In genomic region chr3:171788546-171789351, GRCh38 we compare ENCODE assay signal across 8 cellular contexts. TPM values are rescaled to one million over a fixed set of nuclear protein-coding genes. Genes with fewer than 3 reads are reported as not detected.
DNase-seq lines count a peak whose midpoint lies in the region; ATAC-seq, FAIRE-seq and TF ChIP-seq lines count a peak whose summit lies in the region.

No MANE protein-coding gene starts in this region.

- in situ Hi-C loops in GM13977 (cut with MboI; ENCODE audit: low pct_unique_long_range_greater_than_20kb, low sequenced_read_pairs, unreplicated experiment): no loop called here

- H3K27ac ChIP-seq in pancreas (no peak overlapping the region), psoas muscle (no peak overlapping the region)

- peaks cover 3% of the 10 kb centered on the region for H3K27me3 Mint-ChIP-seq in endothelial cell (ENCODE audit: unreplicated experiment)
- H3K27me3 Mint-ChIP-seq in activated CD4-positive, alpha-beta memory T cell treated with anti-CD3 and anti-CD28 coated beads, Interleukin-2, amount 10 ng/mL, durations not matched to agents 7 days and 5 days: peaks cover 7% of the 10 kb centered on the region

- peak overlapping the region; percentile 49 for H3K4me3 Mint-ChIP-seq in endothelial cell (ENCODE audit: unreplicated experiment)
- H3K4me3 Mint-ChIP-seq in activated CD4-positive, alpha-beta memory T cell treated with anti-CD3 and anti-CD28 coated beads, Interleukin-2, amount 10 ng/mL, durations not matched to agents 7 days and 5 days: no peak overlapping the region

- H3K36me3 ChIP-seq in pancreas: no peaks in the 10 kb centered on the region
- no peaks in the 10 kb centered on the region for H3K36me3 ChIP-seq in psoas muscle (ENCODE audit: insufficient read depth in 1 of 2, low read depth in 1 of 2)

- DNase-seq in GM13977 (ENCODE audit: low spot score) (no peak), NCI-H774 (lab: John Stamatoyannopoulos, UW) (peak; percentile 46), endothelial cell (ENCODE audit: low spot score) (no peak), pancreas (no peak), psoas muscle (no peak), NCI-H446 treated with DMSO at 0.1 percent for 48 hours (lab: John Stamatoyannopoulos, UW) (no peak)
- DNase-seq in activated CD4-positive, alpha-beta memory T cell treated with anti-CD3 and anti-CD28 coated beads, Interleukin-2, amount 10 ng/mL, durations not matched to agents 7 days and 5 days: no peak

- no peaks in the 10 kb centered on the region for H3K4me1 ChIP-seq in pancreas
- no peaks in the 10 kb centered on the region for H3K4me1 ChIP-seq in psoas muscle

- 63 to 74% methylated on average over 6 of the region's 6 CpGs for WGBS in pancreas, 2 donors
- 58 to 68% (median 67%) methylated on average over 6 of the region's 6 CpGs for WGBS in psoas muscle, 3 donors

- H3K9me3 ChIP-seq in pancreas (no peaks in the 10 kb centered on the region), psoas muscle (no peaks in the 10 kb centered on the region)

- TF ChIP-seq CTCF in GM13977 (IDR thresholded peaks at IDR 0.05; ENCODE audit: extremely low read depth, insufficient read depth, missing control alignments): peak; percentile 4
- no peak for TF ChIP-seq CTCF in endothelial cell (IDR thresholded peaks at IDR 0.05; ENCODE audit: unreplicated experiment)
- TF ChIP-seq CTCF in pancreas (IDR thresholded peaks at IDR 0.05): no peak
- no peak for TF ChIP-seq CTCF in psoas muscle (IDR thresholded peaks at IDR 0.05)

- H3K4me3 ChIP-seq in pancreas (no peak overlapping the region), psoas muscle (no peak overlapping the region)

- H3K27ac Mint-ChIP-seq in endothelial cell (ENCODE audit: unreplicated experiment): no peak overlapping the region
- H3K27ac Mint-ChIP-seq in activated CD4-positive, alpha-beta memory T cell treated with anti-CD3 and anti-CD28 coated beads, Interleukin-2, amount 10 ng/mL, durations not matched to agents 7 days and 5 days: no peak overlapping the region

- no peaks in the 10 kb centered on the region for H3K9me3 Mint-ChIP-seq in endothelial cell (ENCODE audit: unreplicated experiment)
- no peaks in the 10 kb centered on the region for H3K9me3 Mint-ChIP-seq in activated CD4-positive, alpha-beta memory T cell treated with anti-CD3 and anti-CD28 coated beads, Interleukin-2, amount 10 ng/mL, durations not matched to agents 7 days and 5 days

- POLR2A ChIA-PET in activated CD4-positive, alpha-beta memory T cell treated with anti-CD3 and anti-CD28 coated beads, Interleukin-2, amount 10 ng/mL, durations not matched to agents 7 days and 5 days (lab: Charles Lee): no interaction called here

- no peaks in the 10 kb centered on the region for H3K27me3 ChIP-seq in pancreas
- no peaks in the 10 kb centered on the region for H3K27me3 ChIP-seq in psoas muscle (ENCODE audit: insufficient read depth in 3 of 3, low read length in 2 of 3)

- FAIRE-seq in pancreas (lab: Jason Lieb, UNC): peak; percentile 47

- H3K4me1 Mint-ChIP-seq in endothelial cell (ENCODE audit: unreplicated experiment): peaks cover 70% of the 10 kb centered on the region
- no peaks in the 10 kb centered on the region for H3K4me1 Mint-ChIP-seq in activated CD4-positive, alpha-beta memory T cell treated with anti-CD3 and anti-CD28 coated beads, Interleukin-2, amount 10 ng/mL, durations not matched to agents 7 days and 5 days

- CTCF ChIA-PET in activated CD4-positive, alpha-beta memory T cell treated with anti-CD3 and anti-CD28 coated beads, Interleukin-2, amount 10 ng/mL, durations not matched to agents 7 days and 5 days (lab: Charles Lee): interaction anchor here (1.6 to 1.7 kb wide), 3 partner anchors 15 to 544 kb away, joined by 4 to 7 read pairs (median 7); no protein-coding TSS in a partner anchor

- peaks cover 14% of the 10 kb centered on the region for H3K36me3 Mint-ChIP-seq in endothelial cell (ENCODE audit: low read depth, unreplicated experiment)
- H3K36me3 Mint-ChIP-seq in activated CD4-positive, alpha-beta memory T cell treated with anti-CD3 and anti-CD28 coated beads, Interleukin-2, amount 10 ng/mL, durations not matched to agents 7 days and 5 days (ENCODE audit: low read depth): no peaks in the 10 kb centered on the region

- peak in 3 of 4 donors; percentile 27 to 29 (median 28) for ATAC-seq in pancreas
- ATAC-seq in HG03039 (IDR thresholded peaks at IDR 0.05; ENCODE audit: unreplicated experiment): no peak
- ATAC-seq in psoas muscle: no peak

- intact Hi-C loops in pancreas (cut with DNase I): no loop called here
- intact Hi-C loops in psoas muscle (cut with DNase I): no loop called here

RNA-seq across cellular contexts. Expression of gene PLD1, which starts 21.5 kb away (rescaled TPM):
- total RNA-seq in endothelial cell (ENCODE audit: unreplicated experiment): 61.5 TPM
- total RNA-seq in pancreas: 10 to 100 TPM; 25.2 to 62.1 (median 38.6) TPM
- 10 to 100 TPM; 14.7 to 29.3 TPM for polyA plus RNA-seq in pancreas
- 1 to 10 TPM; 3.1 to 4.1 TPM for total RNA-seq in activated CD4-positive, alpha-beta memory T cell treated with anti-CD3 and anti-CD28 coated beads, Interleukin-2, amount 10 ng/mL, durations not matched to agents 7 days and 5 days
- total RNA-seq in psoas muscle: 1 to 10 TPM; 1.9 to 6.7 (median 3.0) TPM
- polyA plus RNA-seq in psoas muscle: 1 to 10 TPM in 2 of 3 donors, under 1 TPM in 1; 0.73 to 1.7 (median 1.6) TPM

RNA-seq across cellular contexts. Expression of gene TMEM212, which starts 54.4 kb away (rescaled TPM):
- total RNA-seq in endothelial cell (ENCODE audit: unreplicated experiment) (not detected), pancreas (not detected), psoas muscle (not detected)
- polyA plus RNA-seq in pancreas (not detected), psoas muscle (not detected)
- not detected for total RNA-seq in activated CD4-positive, alpha-beta memory T cell treated with anti-CD3 and anti-CD28 coated beads, Interleukin-2, amount 10 ng/mL, durations not matched to agents 7 days and 5 days

Comparison
In these comparisons a context has a peak if more than half of its experiments do, and no peak if none do; other contexts are left out.
1. ATAC-seq: peak in pancreas (3 of 4); none in HG03039 (single experiment) and psoas muscle (0 of 4).